Comparison of ENCODE assay signal across 8 cellular contexts in the genomic region with DNA sequence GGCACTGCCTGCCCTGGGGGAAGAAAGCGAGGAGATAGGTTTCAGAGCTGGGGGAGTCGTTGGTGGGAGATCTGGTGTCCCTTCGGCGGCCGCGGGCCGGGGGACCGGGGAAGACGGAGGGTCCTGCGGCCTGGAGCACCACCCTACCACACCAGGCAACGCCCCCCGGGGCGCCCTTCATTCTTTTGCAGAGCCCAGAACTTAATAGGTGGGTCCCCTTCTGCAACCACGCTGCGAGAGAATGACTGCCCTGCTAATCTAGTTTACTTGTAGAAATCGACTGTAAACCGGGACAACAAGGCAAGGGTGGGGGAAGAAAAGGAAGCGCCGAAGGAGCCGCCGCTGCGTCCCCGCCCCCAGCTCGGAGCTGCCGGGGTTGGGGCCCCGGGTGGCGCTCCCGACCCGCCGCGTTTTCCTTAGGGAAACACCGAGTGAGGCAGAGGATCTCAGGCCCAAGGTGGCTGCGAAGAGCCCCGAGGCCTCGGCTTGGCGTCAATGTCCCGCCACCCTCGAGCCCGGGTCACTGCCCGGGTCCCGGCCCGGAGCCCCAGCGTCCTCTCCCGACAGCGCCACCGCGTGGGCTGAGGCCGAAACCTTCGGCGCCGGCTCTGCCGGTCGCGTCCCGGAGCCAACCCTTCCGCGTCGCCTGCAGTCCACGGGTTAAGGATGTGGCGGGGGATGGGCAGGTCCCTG. TPM values are rescaled to one million over a fixed set of nuclear protein-coding genes. Genes with fewer than 3 reads are reported as not detected.
A peak's percentile ranks its signal among the peaks of the same experiment; 100 is the strongest.
DNase-seq lines count a peak whose midpoint lies in the region; ATAC-seq and TF ChIP-seq lines count a peak whose summit lies in the region.

No MANE protein-coding gene starts in this region.

- peak; percentile 56 for ATAC-seq in left colon
- ATAC-seq in GM21619 (IDR thresholded peaks at IDR 0.05; ENCODE audit: unreplicated experiment): no peak

- H3K27me3 ChIP-seq in HUES48 (ENCODE audit: control insufficient read depth, insufficient read depth, low read length) (peaks cover 82% of the 10 kb centered on the region), colonic mucosa (peaks cover 12% of the 10 kb centered on the region)

- H3K36me3 ChIP-seq in HUES48 (ENCODE audit: control insufficient read depth, insufficient read depth, low read length) (no peaks in the 10 kb centered on the region), colonic mucosa (no peaks in the 10 kb centered on the region)

- H3K4me1 ChIP-seq in HUES48 (ENCODE audit: control insufficient read depth, insufficient read depth, low read length) (peaks cover 34% of the 10 kb centered on the region), colonic mucosa (no peaks in the 10 kb centered on the region)

- TF ChIP-seq CTCF in colonic mucosa (IDR thresholded peaks at IDR 0.05): peak; percentile 77

- H3K9ac ChIP-seq in HUES48 (ENCODE audit: low read depth, low read length) (no peak overlapping the region), colonic mucosa (ENCODE audit: low read depth in 2 of 2, low read length in 2 of 2) (peak overlapping the region; percentile 71 to 90)

- no peak overlapping the region for H3K27ac ChIP-seq in HUES48 (ENCODE audit: low read depth, low read length)
- H3K27ac ChIP-seq in colonic mucosa: peak overlapping the region; percentile 86

- H3K4me3 ChIP-seq in HUES48 (ENCODE audit: low read depth, low read length) (peak overlapping the region; percentile 65), colonic mucosa (peak overlapping the region; percentile 79)

- no peaks in the 10 kb centered on the region for H3K9me3 ChIP-seq in HUES48 (ENCODE audit: control insufficient read depth, insufficient read depth, low read length)
- no peaks in the 10 kb centered on the region for H3K9me3 ChIP-seq in colonic mucosa

- peak in 2 of 3 experiments; percentile 31 to 52 for DNase-seq in activated CD8-positive, alpha-beta memory T cell treated with anti-CD3 and anti-CD28 coated beads for 48 hours (ENCODE audit: low read depth in 2 of 3, low spot score in 2 of 3)
- no peak for DNase-seq in activated CD8-positive, alpha-beta memory T cell treated with anti-CD3 and anti-CD28 coated beads for 24 hours
- peak; percentile 24 for DNase-seq in SKM-1 (lab: John Stamatoyannopoulos, UW; ENCODE audit: unreplicated experiment)
- peak; percentile 92 for DNase-seq in colonic mucosa
- DNase-seq in left colon: peak; percentile 82 to 91
- peak; percentile 54 for DNase-seq in stimulated activated CD4-positive, alpha-beta T cell treated with anti-CD3 and anti-CD28 coated beads, Interleukin-1b, Interleukin-23, amount 100 ng/mL, for 48 hours

- intact Hi-C loops in colonic mucosa (cut with DNase I) (loop anchor here (5.0 kb wide), 1 partner anchor 1146 kb away; no protein-coding TSS in a partner anchor), left colon (cut with DNase I, micrococcal nuclease) (no loop called here)

RNA-seq across cellular contexts. Expression of a gene that starts 5.4 kb away (rescaled TPM):
- 100 to 1,000 TPM; 133 to 178 TPM for total RNA-seq in colonic mucosa
- 100 to 1,000 TPM; 219 to 240 TPM for total RNA-seq in left colon
